ENCODE assay signal across 8 cellular contexts in genomic region chr11:65860278-65861164, GRCh38. TPM values are rescaled to one million over a fixed set of nuclear protein-coding genes. Genes with fewer than 3 reads are reported as not detected.
DNase-seq lines count a peak whose midpoint lies in the region; TF ChIP-seq lines count a peak whose summit lies in the region.

Gene MUS81, plus strand, starts transcription at chr11:65860433. Its CDS starts 321 bp downstream, at chr11:65860754.

- H3K4me3 ChIP-seq in left ventricle myocardium inferior (peak within 1 kb of the TSS; percentile 80), prostate gland (peak within 1 kb of the TSS; percentile 99)

- H3K9me3 ChIP-seq in left ventricle myocardium inferior (replicated peaks) (no peaks in the 10 kb centered on the region), prostate gland (no peaks in the 10 kb centered on the region)

- H3K4me1 ChIP-seq in left ventricle myocardium inferior = peaks cover 78% of the 10 kb centered on the region
- H3K4me1 ChIP-seq in prostate gland (replicated peaks) = peaks cover 12% of the 10 kb centered on the region

- TF ChIP-seq CTCF in left ventricle myocardium inferior (IDR thresholded peaks at IDR 0.05; ENCODE audit: borderline replicate concordance) (peak; percentile 86), prostate gland (IDR thresholded peaks at IDR 0.05) (peak; percentile 70 to 97 (median 92))

- peaks cover 51% of the 10 kb centered on the region for H3K36me3 ChIP-seq in left ventricle myocardium inferior
- peaks cover 15 to 31% of the 10 kb centered on the region in 2 donors for H3K36me3 ChIP-seq in prostate gland

- intact Hi-C loops in left ventricle myocardium inferior (cut with micrococcal nuclease) = no loop called here
- intact Hi-C loops in prostate gland (cut with DNase I) = loop anchor here (1.0 to 2.0 kb wide), 2 partner anchors 59 to 142 kb away; partner anchors contain the start of genes BANF1, C11orf68, DRAP1 and EIF1AD

- H3K27ac ChIP-seq in left ventricle myocardium inferior (replicated peaks) (peak within 1 kb of the TSS; percentile 97), prostate gland (peak within 1 kb of the TSS; percentile 94 to 96)

- DNase-seq in DMS53 (lab: John Stamatoyannopoulos, UW) (peak; percentile 98), HEK293T (ENCODE audit: extremely low spot score) (peak; percentile 78), NCI-H187 treated with DMSO at 0.1 percent for 48 hours (lab: John Stamatoyannopoulos, UW) (peak; percentile 75), T-helper 2 cell (peak; percentile 90 to 97 (median 92)), amygdala (lab: John Stamatoyannopoulos, UW) (peak in 54 of 56 donors; percentile 50 to 94 (median 86)), left ventricle myocardium inferior (peak; percentile 97), prostate gland (ENCODE audit: low spot score) (peak; percentile 97), ureter (ENCODE audit: low spot score) (peak; percentile 99)

- no peaks in the 10 kb centered on the region for H3K27me3 ChIP-seq in left ventricle myocardium inferior (ENCODE audit: low read depth)
- H3K27me3 ChIP-seq in prostate gland (replicated peaks; ENCODE audit: insufficient read depth) = no peaks in the 10 kb centered on the region

- CTCF ChIA-PET in HEK293T (lab: Yijun Ruan, JAX) = interaction anchor here (0.6 to 3.7 kb wide), 26 partner anchors 8 to 437 kb away, joined by 3 to 59 read pairs (median 4); partner anchors contain the start of genes BANF1, CCDC85B, EIF1AD and FIBP

- POLR2A ChIA-PET in HEK293T (lab: Yijun Ruan, JAX) = interaction anchor here (0.7 to 17.2 kb wide), 25 partner anchors 9 to 485 kb away, joined by 3 to 289 read pairs (median 6); partner anchors contain the start of genes BANF1, CCDC85B, CTSW and EIF1AD

- WGBS in prostate gland = 1% methylated on average over 56 of the region's 78 CpGs

- peak; percentile 57 for TF ChIP-seq POLR2A in prostate gland (IDR thresholded peaks at IDR 0.05)

TF ChIP-seq in HEK293T, 16 proteins besides CTCF, POLR2A, EP300 and RAD21:
- peak; percentile 85 for TF ChIP-seq PKNOX1 (IDR thresholded peaks at IDR 0.05)
- TF ChIP-seq SUZ12 (IDR thresholded peaks at IDR 0.05) = no peak
- no peak for TF ChIP-seq ZNF384 (IDR thresholded peaks at IDR 0.05)
- TF ChIP-seq BHLHE40 (IDR thresholded peaks at IDR 0.05; ENCODE audit: borderline replicate concordance) = no peak
- no peak for TF ChIP-seq ELF4 (IDR thresholded peaks at IDR 0.05)
- TF ChIP-seq CTBP1 (IDR thresholded peaks at IDR 0.05; ENCODE audit: borderline replicate concordance) = no peak
- TF ChIP-seq L3MBTL2 (conservative IDR thresholded peaks at IDR 0.05) = 0 out of 2 replicates have a peak, but pooled peaks have one; percentile 28

RNA-seq across cellular contexts. Expression of gene MUS81, which starts in this region (rescaled TPM):
- total RNA-seq in left ventricle myocardium inferior (31.5 TPM), prostate gland (10 to 100 TPM; 64.3 to 68.6 TPM), ureter (61.7 TPM)

Comparison
In these comparisons a context has a peak if more than half of its experiments do, and no peak if none do; other contexts are left out.
1. Peak in every context shown above with its lines: DNase-seq, H3K4me3 ChIP-seq and H3K27ac ChIP-seq.